ENCODE assay signal across 8 cellular contexts in the genomic region with DNA sequence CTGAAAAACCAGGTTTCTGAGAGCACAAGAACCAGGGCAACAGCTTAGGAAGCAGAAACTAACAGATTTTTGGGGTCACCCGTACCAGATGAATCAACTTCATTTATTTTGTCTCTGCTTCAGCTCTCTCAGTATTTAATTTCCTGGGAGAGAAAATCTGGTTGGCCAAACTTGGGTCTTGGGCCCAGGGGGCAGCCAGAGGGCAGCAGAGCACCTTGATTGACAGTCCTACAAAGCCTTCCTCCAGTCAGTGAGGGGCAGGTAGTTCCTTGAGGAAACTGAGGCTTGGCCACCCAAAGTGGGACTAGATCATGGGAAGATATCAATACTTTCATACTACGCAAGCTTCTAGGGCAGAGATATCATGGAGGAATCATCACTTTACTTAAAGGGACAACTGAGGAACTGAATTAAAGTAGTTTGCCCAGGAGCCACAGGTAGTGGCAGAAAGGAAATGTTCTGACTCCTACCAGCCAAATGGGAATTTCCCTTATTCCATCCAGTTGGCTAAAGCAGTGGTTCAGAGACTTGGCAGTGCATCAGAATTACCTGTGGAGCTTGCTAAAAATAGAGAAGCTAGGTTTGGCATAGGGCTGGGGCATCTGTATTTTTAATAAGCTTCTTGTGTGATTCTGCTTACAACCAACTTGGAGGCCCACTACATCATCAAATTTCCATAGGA. TPM values are rescaled to one million over a fixed set of nuclear protein-coding genes. Genes with fewer than 3 reads are reported as not detected.
A peak's percentile ranks its signal among the peaks of the same experiment; 100 is the strongest.
DNase-seq lines count a peak whose midpoint lies in the region; ATAC-seq and TF ChIP-seq lines count a peak whose summit lies in the region.

No MANE protein-coding gene starts in this region.

- no peak overlapping the region for H2BK5ac ChIP-seq in mesendoderm (ENCODE audit: low read length)

- H3K4me3 Mint-ChIP-seq in HFFc6 (no peak overlapping the region), MCF 10A (ENCODE audit: unreplicated experiment) (no peak overlapping the region)
- H3K4me3 Mint-ChIP-seq in T-helper 2 cell treated with Interferon-gamma antibody and Interleukin-4, amounts not matched to agents 5 μg/mL and 100 μg/mL, for 36 hours, result no peak overlapping the region

- H3K23ac ChIP-seq in mesendoderm (ENCODE audit: low read length), result no peak overlapping the region

- H3K27ac Mint-ChIP-seq in HFFc6 (no peak overlapping the region), MCF 10A (ENCODE audit: low read depth, unreplicated experiment) (peak overlapping the region; percentile 20)
- H3K27ac Mint-ChIP-seq in T-helper 2 cell treated with Interferon-gamma antibody and Interleukin-4, amounts not matched to agents 5 μg/mL and 100 μg/mL, for 36 hours, result no peak overlapping the region

- no peak overlapping the region for H4K5ac ChIP-seq in mesendoderm (ENCODE audit: low read length)

- no peaks in the 10 kb centered on the region for H3K9me3 Mint-ChIP-seq in HFFc6
- H3K9me3 Mint-ChIP-seq in T-helper 2 cell treated with Interferon-gamma antibody and Interleukin-4, amounts not matched to agents 5 μg/mL and 100 μg/mL, for 36 hours, result no peaks in the 10 kb centered on the region
- no peaks in the 10 kb centered on the region for H3K9me3 Mint-ChIP-seq in MCF 10A (ENCODE audit: unreplicated experiment)

- WGBS in mesendoderm (ENCODE audit: extremely low coverage, insufficient coverage, low lambda C conversion rate), result no CpG with 5 or more reads among the region's 2 CpGs
- WGBS in testis, 2 donors, result 87 to 89% methylated on average over 2 of the region's 2 CpGs

- H3K4me2 ChIP-seq in mesendoderm (ENCODE audit: low read length), result no peak overlapping the region

- H3K79me2 ChIP-seq in mesendoderm (ENCODE audit: control insufficient read depth, insufficient read depth, low read length), result no peaks in the 10 kb centered on the region

- TF ChIP-seq CTCF in BE2C (IDR thresholded peaks at IDR 0.05; ENCODE audit: low read depth, low read length) (peak; percentile 75), HFFc6 (IDR thresholded peaks at IDR 0.05) (peak; percentile 61), MCF 10A (IDR thresholded peaks at IDR 0.05; ENCODE audit: unreplicated experiment) (peak; percentile 87), testis (IDR thresholded peaks at IDR 0.05) (peak; percentile 33 to 47 (median 38))

- H3K4me1 ChIP-seq in BE2C, result peaks cover 8% of the 10 kb centered on the region; the same call in 1 of the 2 replicates
- H3K4me1 ChIP-seq in mesendoderm (ENCODE audit: control insufficient read depth, low read depth, low read length), result peaks cover under 1% of the 10 kb centered on the region
- H3K4me1 ChIP-seq in testis, result peaks cover 19% of the 10 kb centered on the region

- no peak overlapping the region for H3K18ac ChIP-seq in mesendoderm (ENCODE audit: low read length)

- H3K27me3 Mint-ChIP-seq in HFFc6 (ENCODE audit: insufficient read depth) (no peaks in the 10 kb centered on the region; the same call in 1 of the 2 replicates), MCF 10A (ENCODE audit: insufficient read depth, unreplicated experiment) (no peaks in the 10 kb centered on the region)
- peaks cover 18% of the 10 kb centered on the region for H3K27me3 Mint-ChIP-seq in T-helper 2 cell treated with Interferon-gamma antibody and Interleukin-4, amounts not matched to agents 5 μg/mL and 100 μg/mL, for 36 hours (ENCODE audit: low read depth)

- no peaks in the 10 kb centered on the region for H3K79me1 ChIP-seq in mesendoderm (ENCODE audit: low read length)

- H3K4me1 Mint-ChIP-seq in HFFc6 (ENCODE audit: low read depth) (peaks cover 40% of the 10 kb centered on the region), MCF 10A (ENCODE audit: insufficient read depth, unreplicated experiment) (peaks cover 44% of the 10 kb centered on the region)
- peaks cover 13% of the 10 kb centered on the region for H3K4me1 Mint-ChIP-seq in T-helper 2 cell treated with Interferon-gamma antibody and Interleukin-4, amounts not matched to agents 5 μg/mL and 100 μg/mL, for 36 hours (ENCODE audit: low read depth)

- POLR2A ChIA-PET in MCF 10A (lab: Yijun Ruan, JAX), result interaction anchor here (0.6 to 7.5 kb wide), 12 partner anchors 8 to 1083 kb away, joined by 3 to 41 read pairs (median 4); partner anchors contain the start of gene ARHGAP26

- H3K27ac ChIP-seq in mesendoderm (ENCODE audit: low read depth, low read length) (no peak overlapping the region), testis (no peak overlapping the region)

- CTCF ChIA-PET in MCF 10A (lab: Yijun Ruan, JAX), result interaction anchor here (0.6 to 11.6 kb wide), 31 partner anchors 9 to 180 kb away, joined by 3 to 253 read pairs (median 4); partner anchors contain the start of gene ARHGAP26

- no TSS peak for BruUV-seq in MCF 10A (replicated peaks; lab: Mats Ljungman, UMichigan)

- no peak overlapping the region for H2AK5ac ChIP-seq in mesendoderm (ENCODE audit: low read length)

- no peak overlapping the region for H3K4ac ChIP-seq in mesendoderm (ENCODE audit: low read depth, low read length)

- no peak overlapping the region for H2BK15ac ChIP-seq in mesendoderm (replicated peaks; ENCODE audit: low read depth)

- H3K4me3 ChIP-seq in BE2C (ENCODE audit: low read depth, low read length) (no peak overlapping the region), mesendoderm (ENCODE audit: low read length) (no peak overlapping the region), testis (no peak overlapping the region)

- H3K27me3 ChIP-seq in BE2C, result no peaks in the 10 kb centered on the region
- H3K27me3 ChIP-seq in mesendoderm (ENCODE audit: insufficient read depth, low read length, poor library complexity), result peaks cover 1% of the 10 kb centered on the region
- no peaks in the 10 kb centered on the region for H3K27me3 ChIP-seq in testis

- peak; percentile 62 for DNase-seq in BE2C
- no peak for DNase-seq in HFFc6
- DNase-seq in T-helper 2 cell treated with Interferon-gamma antibody and Interleukin-4, amounts not matched to agents 5 μg/mL and 100 μg/mL, for 36 hours (ENCODE audit: low spot score), result peak; percentile 27
- DNase-seq in MCF 10A (ENCODE audit: unreplicated experiment), result peak; percentile 84
- peak; percentile 63 for DNase-seq in mesendoderm
- peak; percentile 56 for DNase-seq in testis
- no peak for DNase-seq in NCI-H2171 (lab: John Stamatoyannopoulos, UW)

- no peak for ATAC-seq in HG02840 (IDR thresholded peaks at IDR 0.05; ENCODE audit: low FRiP score, unreplicated experiment)

- no peak overlapping the region for H3K9ac ChIP-seq in mesendoderm (ENCODE audit: low read length)

- no peaks in the 10 kb centered on the region for H3K9me3 ChIP-seq in BE2C
- no peaks in the 10 kb centered on the region for H3K9me3 ChIP-seq in testis

- no peak overlapping the region for H2BK120ac ChIP-seq in mesendoderm (ENCODE audit: low read depth, low read length)

- H3K36me3 ChIP-seq in BE2C (no peaks in the 10 kb centered on the region), mesendoderm (ENCODE audit: control insufficient read depth, insufficient read depth, low read length) (no peaks in the 10 kb centered on the region), testis (ENCODE audit: low read depth, missing control alignments) (no peaks in the 10 kb centered on the region)

- H3K36me3 Mint-ChIP-seq in HFFc6 (ENCODE audit: low read depth) (no peaks in the 10 kb centered on the region; the same call in 1 of the 2 replicates), MCF 10A (ENCODE audit: insufficient read depth, unreplicated experiment) (no peaks in the 10 kb centered on the region)
- no peaks in the 10 kb centered on the region for H3K36me3 Mint-ChIP-seq in T-helper 2 cell treated with Interferon-gamma antibody and Interleukin-4, amounts not matched to agents 5 μg/mL and 100 μg/mL, for 36 hours (ENCODE audit: low read depth)

- no peak overlapping the region for H4K8ac ChIP-seq in mesendoderm (ENCODE audit: low read depth, low read length)

- intact Hi-C loops in MCF 10A (cut with micrococcal nuclease) (loop anchor here (1.0 kb wide), 4 partner anchors 22 to 132 kb away; partner anchors contain the start of gene ARHGAP26), testis (cut with DNase I; ENCODE audit: low total_unique reads) (no loop called here)

- TF ChIP-seq POLR2A in testis (IDR thresholded peaks at IDR 0.05), result no peak

- no peak overlapping the region for H3K56ac ChIP-seq in mesendoderm (ENCODE audit: low read length)

RNA-seq across cellular contexts. Expression of gene ARHGAP26, which starts 21.5 kb away (rescaled TPM):
- 4.3 TPM for polyA plus RNA-seq in BE2C (2012; ENCODE audit: insufficient read depth, insufficient read length, low read depth)
- 1 to 10 TPM; 2.3 to 3.6 (median 3.1) TPM for total RNA-seq in HFFc6 (2021; fragmentation: NEBNext Ultra II Directional; extraction: Animal tissue kit (Norgen Biotek cat#: 25700))
- 54.3 and 58.9 TPM in 2 replicates for total RNA-seq in MCF 10A (2022)
- 12.0 TPM for polyA plus RNA-seq in mesendoderm (2013, experiment 1 of 2)
- 11.8 TPM for polyA plus RNA-seq in mesendoderm (2013, experiment 2 of 2)
- total RNA-seq in testis, result 10 to 100 TPM; 95.7 to 98.7 TPM
- 33.8 TPM for polyA plus RNA-seq in testis (ENCODE audit: insufficient read depth, low read depth, low replicate concordance)

Comparison
In these comparisons a context has a peak if more than half of its experiments do, and no peak if none do; other contexts are left out.
1. DNase-seq: peak in BE2C (single experiment), T-helper 2 cell treated with Interferon-gamma antibody and Interleukin-4, amounts not matched to agents 5 μg/mL and 100 μg/mL, for 36 hours (single experiment), MCF 10A (single experiment), mesendoderm (single experiment) and testis (single experiment); none in HFFc6 (single experiment) and NCI-H2171 (single experiment).
2. RNA of gene ARHGAP26, which starts 21.5 kb away (total RNA-seq): 95.7 to 98.7 TPM in testis and 54.3 to 58.9 TPM in MCF 10A; 2.3 to 3.6 TPM in HFFc6; every median in the first group is over 10 times any median in the second.
3. Peak in every context shown above with its lines, with median percentiles within 50 percentile points of each other: CTCF ChIP-seq.